In genomic region chr1:113802367-113803007, GRCh38 we compare ENCODE assay signal across 8 cellular contexts.
"Had no signal": no experiment of that assay in that cellular context is flagged by ENCODE, and none has a peak within 500 bp of the region (broad histone marks: within the 10 kb centered on the region; RNA-seq: fewer than 3 reads in every experiment).

No MANE protein-coding gene starts in this region.

- H3K4me3 Mint-ChIP-seq: mesothelial cell of epicardium had no signal

- H3K27ac Mint-ChIP-seq: mesothelial cell of epicardium had no signal

- DNase-seq: activated CD4-positive, alpha-beta T cell treated with anti-CD3 and anti-CD28 coated beads for 1 hour; lower lobe of right lung; SIG-M5; substantia nigra; trophoblast cell had no signal

- H3K4me3 ChIP-seq: esophagus muscularis mucosa, lower lobe of right lung had no signal

- H3K27ac ChIP-seq: esophagus muscularis mucosa, lower lobe of right lung, parathyroid adenoma had no signal

- H3K9me3 ChIP-seq: esophagus muscularis mucosa, lower lobe of right lung had no signal

- ATAC-seq: lower lobe of right lung had no signal

- H3K27me3 ChIP-seq: esophagus muscularis mucosa had no signal
